22 cellular contexts compared by ENCODE assay signal in genomic region chr18:42100917-42101316, GRCh38.
DNase-seq lines count a peak whose midpoint lies in the region; ATAC-seq lines count a peak whose summit lies in the region.
"Had no signal": no experiment of that assay in that cellular context is flagged by ENCODE, and none has a peak within 500 bp of the region (broad histone marks: within the 10 kb centered on the region; RNA-seq: fewer than 3 reads in every experiment).

No MANE protein-coding gene starts in this region.

- H3K4me3 Mint-ChIP-seq in activated naive CD8-positive, alpha-beta T cell treated with anti-CD3 and anti-CD28 coated beads, Interleukin-2, amount 50 U/mL, for 24 hours, result no peak overlapping the region
- no peak overlapping the region for H3K4me3 Mint-ChIP-seq in activated naive CD8-positive, alpha-beta T cell treated with anti-CD3 and anti-CD28 coated beads for 36 hours
- H3K4me3 Mint-ChIP-seq in activated T-helper 17 cell treated with anti-CD3 and anti-CD28 coated beads, Interleukin-2, amount 50 U/mL, for 72 hours, result no peak overlapping the region
- H3K4me3 Mint-ChIP-seq in stimulated activated memory B cell treated with anti-CD40 and anti-IgM and Interleukin-4, amounts not matched to agents 10 μg/mL and 1 μg/mL and 100 μg/mL, for 72 hours, result no peak overlapping the region
- H3K4me3 Mint-ChIP-seq: CD4-positive, alpha-beta memory T cell had no signal

- ATAC-seq in activated naive CD8-positive, alpha-beta T cell treated with anti-CD3 and anti-CD28 coated beads, Interleukin-2, amount 50 U/mL, for 24 hours, result peak; percentile 54
- ATAC-seq in activated T-helper 17 cell treated with anti-CD3 and anti-CD28 coated beads, Interleukin-2, amount 50 U/mL, for 72 hours (replicated peaks), result peak; percentile 55
- ATAC-seq in stimulated activated memory B cell treated with anti-CD40 and anti-IgM and Interleukin-4, amounts not matched to agents 10 μg/mL and 1 μg/mL and 100 μg/mL, for 72 hours, result peak; percentile 41
- ATAC-seq: A549 had no signal

- no peaks in the 10 kb centered on the region for H3K36me3 Mint-ChIP-seq in activated naive CD8-positive, alpha-beta T cell treated with anti-CD3 and anti-CD28 coated beads, Interleukin-2, amount 50 U/mL, for 24 hours (ENCODE audit: low read depth)
- H3K36me3 Mint-ChIP-seq in activated naive CD8-positive, alpha-beta T cell treated with anti-CD3 and anti-CD28 coated beads for 36 hours, result no peaks in the 10 kb centered on the region
- H3K36me3 Mint-ChIP-seq in activated T-helper 17 cell treated with anti-CD3 and anti-CD28 coated beads, Interleukin-2, amount 50 U/mL, for 72 hours (ENCODE audit: low read depth), result no peaks in the 10 kb centered on the region
- no peaks in the 10 kb centered on the region for H3K36me3 Mint-ChIP-seq in stimulated activated memory B cell treated with anti-CD40 and anti-IgM and Interleukin-4, amounts not matched to agents 10 μg/mL and 1 μg/mL and 100 μg/mL, for 72 hours
- H3K36me3 Mint-ChIP-seq: CD4-positive, alpha-beta memory T cell had no signal

- H3K27me3 Mint-ChIP-seq in activated naive CD8-positive, alpha-beta T cell treated with anti-CD3 and anti-CD28 coated beads, Interleukin-2, amount 50 U/mL, for 24 hours, result no peaks in the 10 kb centered on the region
- no peaks in the 10 kb centered on the region for H3K27me3 Mint-ChIP-seq in activated naive CD8-positive, alpha-beta T cell treated with anti-CD3 and anti-CD28 coated beads for 36 hours
- H3K27me3 Mint-ChIP-seq in activated T-helper 17 cell treated with anti-CD3 and anti-CD28 coated beads, Interleukin-2, amount 50 U/mL, for 72 hours, result no peaks in the 10 kb centered on the region
- no peaks in the 10 kb centered on the region for H3K27me3 Mint-ChIP-seq in stimulated activated memory B cell treated with anti-CD40 and anti-IgM and Interleukin-4, amounts not matched to agents 10 μg/mL and 1 μg/mL and 100 μg/mL, for 72 hours
- H3K27me3 Mint-ChIP-seq: CD4-positive, alpha-beta memory T cell had no signal

- no peak for DNase-seq in activated naive CD8-positive, alpha-beta T cell treated with anti-CD3 and anti-CD28 coated beads, Interleukin-2, amount 50 U/mL, for 24 hours
- DNase-seq in activated naive CD8-positive, alpha-beta T cell treated with anti-CD3 and anti-CD28 coated beads for 36 hours, result no peak
- DNase-seq in OCI-M1 (lab: John Stamatoyannopoulos, UW) (peak; percentile 66), NCI-H510A (lab: John Stamatoyannopoulos, UW) (no peak), T-helper 9 cell (no peak)
- DNase-seq: C1 segment of cervical spinal cord; CD4-positive, alpha-beta memory T cell; COR-L47; H7; Kasumi-1; NCI-H1105; NCI-H1436 treated with DMSO at 0.1 percent for 48 hours; NCI-H187 treated with DMSO at 0.1 percent for 48 hours; NCI-H2171 treated with DMSO at 0.1 percent for 48 hours; NCI-H345; NCI-H524; NCI-H774; Right ventricle myocardium superior; RPMI8226 had no signal

- no peak overlapping the region for H3K27ac Mint-ChIP-seq in activated naive CD8-positive, alpha-beta T cell treated with anti-CD3 and anti-CD28 coated beads, Interleukin-2, amount 50 U/mL, for 24 hours
- no peak overlapping the region for H3K27ac Mint-ChIP-seq in activated naive CD8-positive, alpha-beta T cell treated with anti-CD3 and anti-CD28 coated beads for 36 hours
- H3K27ac Mint-ChIP-seq in activated T-helper 17 cell treated with anti-CD3 and anti-CD28 coated beads, Interleukin-2, amount 50 U/mL, for 72 hours, result no peak overlapping the region
- no peak overlapping the region for H3K27ac Mint-ChIP-seq in stimulated activated memory B cell treated with anti-CD40 and anti-IgM and Interleukin-4, amounts not matched to agents 10 μg/mL and 1 μg/mL and 100 μg/mL, for 72 hours
- H3K27ac Mint-ChIP-seq: CD4-positive, alpha-beta memory T cell had no signal

- H3K9me3 Mint-ChIP-seq in activated naive CD8-positive, alpha-beta T cell treated with anti-CD3 and anti-CD28 coated beads, Interleukin-2, amount 50 U/mL, for 24 hours, result no peaks in the 10 kb centered on the region
- no peaks in the 10 kb centered on the region for H3K9me3 Mint-ChIP-seq in activated naive CD8-positive, alpha-beta T cell treated with anti-CD3 and anti-CD28 coated beads for 36 hours
- H3K9me3 Mint-ChIP-seq in activated T-helper 17 cell treated with anti-CD3 and anti-CD28 coated beads, Interleukin-2, amount 50 U/mL, for 72 hours, result no peaks in the 10 kb centered on the region
- no peaks in the 10 kb centered on the region for H3K9me3 Mint-ChIP-seq in stimulated activated memory B cell treated with anti-CD40 and anti-IgM and Interleukin-4, amounts not matched to agents 10 μg/mL and 1 μg/mL and 100 μg/mL, for 72 hours
- H3K9me3 Mint-ChIP-seq: CD4-positive, alpha-beta memory T cell had no signal

- peaks cover 2% of the 10 kb centered on the region for H3K4me1 Mint-ChIP-seq in activated naive CD8-positive, alpha-beta T cell treated with anti-CD3 and anti-CD28 coated beads, Interleukin-2, amount 50 U/mL, for 24 hours
- H3K4me1 Mint-ChIP-seq in activated naive CD8-positive, alpha-beta T cell treated with anti-CD3 and anti-CD28 coated beads for 36 hours, result no peaks in the 10 kb centered on the region
- H3K4me1 Mint-ChIP-seq in activated T-helper 17 cell treated with anti-CD3 and anti-CD28 coated beads, Interleukin-2, amount 50 U/mL, for 72 hours, result no peaks in the 10 kb centered on the region
- H3K4me1 Mint-ChIP-seq in stimulated activated memory B cell treated with anti-CD40 and anti-IgM and Interleukin-4, amounts not matched to agents 10 μg/mL and 1 μg/mL and 100 μg/mL, for 72 hours, result no peaks in the 10 kb centered on the region
- H3K4me1 Mint-ChIP-seq: CD4-positive, alpha-beta memory T cell had no signal
